ENCODE assay signal across 24 cellular contexts in genomic region chr9:129361196-129361595, GRCh38.
"Had no signal": no experiment of that assay in that cellular context is flagged by ENCODE, and none has a peak within 500 bp of the region (broad histone marks: within the 10 kb centered on the region; RNA-seq: fewer than 3 reads in every experiment).

No MANE protein-coding gene starts in this region.

- H3K79me2 ChIP-seq: parathyroid adenoma had no signal

- H3K36me3 ChIP-seq: brain microvascular endothelial cell, left ventricle myocardium inferior, neutrophil, sigmoid colon, thoracic aorta, upper lobe of right lung had no signal

- H3K4me1 ChIP-seq: left ventricle myocardium inferior, parathyroid adenoma, sigmoid colon, upper lobe of right lung had no signal

- ATAC-seq: activated CD8-positive, alpha-beta T cell treated with anti-CD3 and anti-CD28 coated beads for 36 hours; activated T-helper 17 cell treated with anti-CD3 and anti-CD28 coated beads, Interleukin-2, amount 50 U/mL, for 72 hours; stimulated activated memory B cell treated with anti-CD40 and anti-IgM and Interleukin-4, amounts not matched to agents 10 μg/mL and 1 μg/mL and 100 μg/mL, for 72 hours; upper lobe of right lung had no signal

- H3K4me3 Mint-ChIP-seq: activated CD4-positive, alpha-beta T cell treated with anti-CD3 and anti-CD28 coated beads, Interleukin-2, amount 10 ng/mL, durations not matched to agents 24 days and 14 days; activated CD8-positive, alpha-beta T cell treated with anti-CD3 and anti-CD28 coated beads for 36 hours; activated T-helper 17 cell treated with anti-CD3 and anti-CD28 coated beads, Interleukin-2, amount 50 U/mL, for 72 hours; central memory CD8-positive, alpha-beta T cell; stimulated activated memory B cell treated with anti-CD40 and anti-IgM and Interleukin-4, amounts not matched to agents 10 μg/mL and 1 μg/mL and 100 μg/mL, for 72 hours; T-helper 2 cell treated with Interferon-gamma antibody and Interleukin-4, amounts not matched to agents 5 μg/mL and 100 μg/mL, for 36 hours had no signal

- DNase-seq: activated CD4-positive, alpha-beta T cell treated with anti-CD3 and anti-CD28 coated beads, Interleukin-2, amount 10 ng/mL, durations not matched to agents 24 days and 14 days; activated CD4-positive, CD25-positive, alpha-beta regulatory T cell; activated CD8-positive, alpha-beta T cell treated with anti-CD3 and anti-CD28 coated beads for 36 hours; activated naive CD4-positive, alpha-beta T cell; activated T-cell treated with anti-CD3 and anti-CD28 coated beads, Interleukin-2, amount 50 U/mL, for 1 hour; brain microvascular endothelial cell; erythroblast; foreskin melanocyte; head of caudate nucleus; left ventricle myocardium inferior; mammary epithelial cell; sigmoid colon; stimulated activated CD4-positive, alpha-beta T cell treated with anti-CD3 and anti-CD28 coated beads, Interleukin-4, amount 100 ng/mL, for 24 hours; upper lobe of right lung had no signal

- H3K9me3 ChIP-seq: neutrophil, sigmoid colon, thoracic aorta, upper lobe of right lung had no signal

- H3K4me1 Mint-ChIP-seq: activated CD4-positive, alpha-beta T cell treated with anti-CD3 and anti-CD28 coated beads, Interleukin-2, amount 10 ng/mL, durations not matched to agents 24 days and 14 days; activated T-helper 17 cell treated with anti-CD3 and anti-CD28 coated beads, Interleukin-2, amount 50 U/mL, for 72 hours had no signal

- H3K9ac ChIP-seq: parathyroid adenoma had no signal

- H3K27ac Mint-ChIP-seq: activated CD4-positive, alpha-beta T cell treated with anti-CD3 and anti-CD28 coated beads, Interleukin-2, amount 10 ng/mL, durations not matched to agents 24 days and 14 days; activated CD8-positive, alpha-beta T cell treated with anti-CD3 and anti-CD28 coated beads for 36 hours; activated T-helper 17 cell treated with anti-CD3 and anti-CD28 coated beads, Interleukin-2, amount 50 U/mL, for 72 hours; stimulated activated memory B cell treated with anti-CD40 and anti-IgM and Interleukin-4, amounts not matched to agents 10 μg/mL and 1 μg/mL and 100 μg/mL, for 72 hours; T-helper 2 cell treated with Interferon-gamma antibody and Interleukin-4, amounts not matched to agents 5 μg/mL and 100 μg/mL, for 36 hours had no signal

- H3K9me3 Mint-ChIP-seq: activated CD4-positive, alpha-beta T cell treated with anti-CD3 and anti-CD28 coated beads, Interleukin-2, amount 10 ng/mL, durations not matched to agents 24 days and 14 days; activated CD8-positive, alpha-beta T cell treated with anti-CD3 and anti-CD28 coated beads for 36 hours; activated T-helper 17 cell treated with anti-CD3 and anti-CD28 coated beads, Interleukin-2, amount 50 U/mL, for 72 hours; central memory CD8-positive, alpha-beta T cell; stimulated activated memory B cell treated with anti-CD40 and anti-IgM and Interleukin-4, amounts not matched to agents 10 μg/mL and 1 μg/mL and 100 μg/mL, for 72 hours; T-helper 2 cell treated with Interferon-gamma antibody and Interleukin-4, amounts not matched to agents 5 μg/mL and 100 μg/mL, for 36 hours had no signal

- H3K4me3 ChIP-seq: coronary artery, left ventricle myocardium inferior, sigmoid colon, thoracic aorta, upper lobe of right lung had no signal

- FAIRE-seq: endometrium, TTC549 had no signal

- H2AFZ ChIP-seq: parathyroid adenoma had no signal

- H3K27ac ChIP-seq: brain microvascular endothelial cell, coronary artery, left ventricle myocardium inferior, neutrophil, parathyroid adenoma, sigmoid colon, thoracic aorta, upper lobe of right lung had no signal

- H3K27me3 Mint-ChIP-seq: activated CD4-positive, alpha-beta T cell treated with anti-CD3 and anti-CD28 coated beads, Interleukin-2, amount 10 ng/mL, durations not matched to agents 24 days and 14 days; activated CD8-positive, alpha-beta T cell treated with anti-CD3 and anti-CD28 coated beads for 36 hours had no signal

- H3K27me3 ChIP-seq: brain microvascular endothelial cell, neutrophil, sigmoid colon, upper lobe of right lung had no signal
